In the genomic region with DNA sequence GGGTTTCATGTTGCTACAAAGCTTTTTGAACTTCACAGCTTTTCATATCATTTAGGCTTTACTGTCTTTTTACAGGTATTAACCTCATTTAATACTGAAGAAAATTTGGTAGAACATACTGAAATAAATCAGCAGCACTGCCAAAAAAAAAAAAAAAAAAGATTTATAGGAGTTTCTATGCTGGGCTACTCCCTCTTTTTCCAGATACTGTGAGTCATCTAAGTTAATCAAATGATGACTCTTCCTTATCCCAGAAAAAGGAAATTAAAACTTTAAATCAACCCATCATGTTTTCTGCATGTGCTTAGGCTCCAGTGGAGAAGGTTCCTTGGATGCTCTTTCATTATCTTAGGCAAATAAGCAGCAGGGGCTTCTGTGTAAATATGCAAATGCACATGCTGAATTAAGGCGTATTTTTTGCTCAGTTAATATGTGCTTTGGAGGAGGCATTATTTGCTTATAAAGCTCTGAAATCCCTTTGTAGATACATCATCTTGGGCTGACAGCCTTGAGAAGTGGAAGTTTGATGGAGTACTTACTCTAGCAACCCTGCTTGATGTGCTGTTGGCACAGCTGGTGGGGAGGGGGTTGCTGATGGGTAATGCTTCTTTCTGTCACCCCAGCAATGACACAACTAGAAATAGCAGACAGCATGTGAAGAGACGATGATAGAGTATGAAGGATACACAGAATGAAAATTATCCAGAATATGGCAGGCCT, we compare ENCODE assay signal across 1 cellular context.
TF ChIP-seq lines count a peak whose summit lies in the region.

No MANE protein-coding gene starts in this region.

TF ChIP-seq in SK-N-SH, 30 proteins besides CTCF, POLR2A, EP300 and RAD21 (continued from another document):
- TF ChIP-seq, protein P1, sequence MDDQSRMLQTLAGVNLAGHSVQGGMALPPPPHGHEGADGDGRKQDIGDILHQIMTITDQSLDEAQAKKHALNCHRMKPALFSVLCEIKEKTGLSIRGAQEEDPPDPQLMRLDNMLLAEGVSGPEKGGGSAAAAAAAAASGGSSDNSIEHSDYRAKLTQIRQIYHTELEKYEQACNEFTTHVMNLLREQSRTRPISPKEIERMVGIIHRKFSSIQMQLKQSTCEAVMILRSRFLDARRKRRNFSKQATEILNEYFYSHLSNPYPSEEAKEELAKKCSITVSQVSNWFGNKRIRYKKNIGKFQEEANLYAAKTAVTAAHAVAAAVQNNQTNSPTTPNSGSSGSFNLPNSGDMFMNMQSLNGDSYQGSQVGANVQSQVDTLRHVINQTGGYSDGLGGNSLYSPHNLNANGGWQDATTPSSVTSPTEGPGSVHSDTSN (IDR thresholded peaks at IDR 0.05) = peak; percentile 37
- peak; percentile 55 for TF ChIP-seq JUND (IDR thresholded peaks at IDR 0.05)
- TF ChIP-seq FOSL2 (IDR thresholded peaks at IDR 0.05; ENCODE audit: borderline replicate concordance, low read depth) = peak; percentile 37; the same call in 1 of the 2 replicates
- TF ChIP-seq EZH2phosphoT487 (IDR thresholded peaks at IDR 0.05; ENCODE audit: borderline replicate concordance, low read depth) = no peak
